13 cellular contexts compared by ENCODE assay signal in the genomic region with DNA sequence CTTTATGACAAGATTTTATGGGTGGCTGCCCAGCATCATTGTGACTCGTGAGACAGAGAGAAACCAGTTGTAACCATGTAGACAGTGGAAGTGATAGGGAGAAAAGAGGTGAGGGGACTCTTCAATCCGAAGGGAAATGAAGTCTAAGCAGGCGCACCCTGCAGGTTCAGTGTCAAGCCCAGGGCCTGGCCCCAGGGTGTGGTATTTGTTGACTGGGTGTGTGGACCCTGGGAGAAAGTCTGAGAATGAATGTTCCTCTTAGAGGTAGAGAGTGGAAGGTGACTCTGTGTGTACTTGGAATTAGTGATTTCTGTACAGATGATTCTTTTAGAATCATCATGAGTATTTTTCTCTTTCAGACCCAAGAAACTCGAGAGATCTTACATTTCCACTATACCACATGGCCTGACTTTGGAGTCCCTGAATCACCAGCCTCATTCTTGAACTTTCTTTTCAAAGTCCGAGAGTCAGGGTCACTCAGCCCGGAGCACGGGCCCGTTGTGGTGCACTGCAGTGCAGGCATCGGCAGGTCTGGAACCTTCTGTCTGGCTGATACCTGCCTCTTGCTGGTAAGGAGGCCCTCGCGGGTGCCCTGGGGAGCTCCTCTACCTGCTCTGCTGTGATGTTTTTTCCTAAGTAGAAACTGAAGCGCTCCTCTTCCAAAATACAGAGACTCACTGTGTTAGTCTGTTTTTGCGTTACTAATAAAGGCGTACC.
A peak's percentile ranks its signal among the peaks of the same experiment; 100 is the strongest.
DNase-seq lines count a peak whose midpoint lies in the region; ATAC-seq and TF ChIP-seq lines count a peak whose summit lies in the region.
"Had no signal": no experiment of that assay in that cellular context is flagged by ENCODE, and none has a peak within 500 bp of the region (broad histone marks: within the 10 kb centered on the region; RNA-seq: fewer than 3 reads in every experiment).

No MANE protein-coding gene starts in this region.

- H3K36me3 ChIP-seq in left ventricle myocardium inferior = peaks cover 73% of the 10 kb centered on the region

- peaks cover 54% of the 10 kb centered on the region for H3K4me1 ChIP-seq in left ventricle myocardium inferior

- peak overlapping the region; percentile 68 for H3K27ac ChIP-seq in left ventricle myocardium inferior (replicated peaks)
- H3K27ac ChIP-seq: ascending aorta had no signal

- peak overlapping the region; percentile 70 to 91 for H3K27ac Mint-ChIP-seq in activated naive CD4-positive, alpha-beta T cell treated with anti-CD3 and anti-CD28 coated beads, Interleukin-2, amount 50 U/mL, for 72 hours

- H3K4me3 ChIP-seq in left ventricle myocardium inferior = no peak overlapping the region
- H3K4me3 ChIP-seq: ascending aorta, heart left ventricle, Peyer's patch had no signal

- CTCF ChIA-PET in HEK293T (lab: Yijun Ruan, JAX) = no interaction called here

- no peaks in the 10 kb centered on the region for H3K27me3 ChIP-seq in left ventricle myocardium inferior (ENCODE audit: low read depth)
- H3K27me3 ChIP-seq: ascending aorta, heart left ventricle, Peyer's patch had no signal

- no peak for DNase-seq in left ventricle myocardium inferior
- DNase-seq in left ventricle myocardium superior = no peak
- DNase-seq in activated naive CD4-positive, alpha-beta T cell treated with anti-CD3 and anti-CD28 coated beads, Interleukin-2, amount 50 U/mL, for 72 hours (ENCODE audit: low spot score in 2 of 2) = no peak
- DNase-seq in posterior vena cava (ENCODE audit: low spot score) = peak; percentile 66
- DNase-seq in NCI-H2107 treated with DMSO at 0.1 percent for 48 hours (lab: John Stamatoyannopoulos, UW; ENCODE audit: unreplicated experiment) = no peak
- no peak for DNase-seq in stimulated activated CD4-positive, alpha-beta T cell treated with anti-CD3 and anti-CD28 coated beads, Interleukin-2, amount 100 ng/mL, for 24 hours
- no peak for DNase-seq in HEK293T (ENCODE audit: extremely low spot score)
- DNase-seq: effector memory CD8-positive, alpha-beta T cell; mesendoderm; NCI-H146 had no signal

- H3K9me3 ChIP-seq in left ventricle myocardium inferior (replicated peaks) = no peaks in the 10 kb centered on the region
- H3K9me3 ChIP-seq: ascending aorta, heart left ventricle, Peyer's patch had no signal

- intact Hi-C loops in left ventricle myocardium inferior (cut with micrococcal nuclease) (loop anchor here (5.0 to 10.0 kb wide), 3 partner anchors 73 to 391 kb away; no protein-coding TSS in a partner anchor), left ventricle myocardium superior (cut with micrococcal nuclease) (loop anchor here (5.0 to 10.0 kb wide), 2 partner anchors 63 to 391 kb away; partner anchors contain the start of gene PTPN1), posterior vena cava (cut with DNase I) (loop anchor here (5.0 kb wide), 2 partner anchors 96 to 391 kb away; no protein-coding TSS in a partner anchor)

- peaks cover 18 to 57% of the 10 kb centered on the region in 2 donors for H3K36me3 Mint-ChIP-seq in activated naive CD4-positive, alpha-beta T cell treated with anti-CD3 and anti-CD28 coated beads, Interleukin-2, amount 50 U/mL, for 72 hours

- H3K9me3 Mint-ChIP-seq in activated naive CD4-positive, alpha-beta T cell treated with anti-CD3 and anti-CD28 coated beads, Interleukin-2, amount 50 U/mL, for 72 hours = no peaks in the 10 kb centered on the region
- H3K9me3 Mint-ChIP-seq: effector memory CD8-positive, alpha-beta T cell had no signal

- no peak for ATAC-seq in left ventricle myocardium superior
- peak; percentile 39 to 46 for ATAC-seq in activated naive CD4-positive, alpha-beta T cell treated with anti-CD3 and anti-CD28 coated beads, Interleukin-2, amount 50 U/mL, for 72 hours
- ATAC-seq: effector memory CD8-positive, alpha-beta T cell had no signal

- POLR2A ChIA-PET in HEK293T (lab: Yijun Ruan, JAX) = no interaction called here

- no peak for TF ChIP-seq CTCF in left ventricle myocardium inferior (IDR thresholded peaks at IDR 0.05; ENCODE audit: borderline replicate concordance)

TF ChIP-seq in HEK293T, 16 proteins besides CTCF, POLR2A, EP300 and RAD21:
- no peak for TF ChIP-seq FOXA1 (IDR thresholded peaks at IDR 0.05)
- no peak for TF ChIP-seq SP1 (IDR thresholded peaks at IDR 0.05)
- TF ChIP-seq HDGF (IDR thresholded peaks at IDR 0.05; ENCODE audit: borderline replicate concordance) = no peak
- TF ChIP-seq ELF4 (IDR thresholded peaks at IDR 0.05) = no peak
